In genomic region chr16:57108432-57108831, GRCh38 we compare ENCODE assay signal across 17 cellular contexts. TPM values are rescaled to one million over a fixed set of nuclear protein-coding genes. Genes with fewer than 3 reads are reported as not detected.
DNase-seq lines count a peak whose midpoint lies in the region; ATAC-seq, FAIRE-seq and TF ChIP-seq lines count a peak whose summit lies in the region.
"Had no signal": no experiment of that assay in that cellular context is flagged by ENCODE, and none has a peak within 500 bp of the region (broad histone marks: within the 10 kb centered on the region; RNA-seq: fewer than 3 reads in every experiment).

No MANE protein-coding gene starts in this region.

- H3K9me3 ChIP-seq in IMR-90 (ENCODE audit: control insufficient read depth, insufficient read depth, low read length) = no peaks in the 10 kb centered on the region
- no peaks in the 10 kb centered on the region for H3K9me3 ChIP-seq in endothelial cell of umbilical vein (replicated peaks; ENCODE audit: control insufficient read depth, insufficient read depth, low read length)
- H3K9me3 ChIP-seq: Caco-2 had no signal

- no peak overlapping the region for H3K4me3 ChIP-seq in IMR-90 (ENCODE audit: insufficient read depth, low read depth, low read length)
- no peak overlapping the region for H3K4me3 ChIP-seq in endothelial cell of umbilical vein (replicated peaks in 1 of 3; ENCODE audit: insufficient read depth in 1 of 3, low read depth in 1 of 3, low read length in 3 of 3)

- no peak overlapping the region for H3K4ac ChIP-seq in IMR-90 (ENCODE audit: low read depth, low read length)

- CTCF ChIA-PET in IMR-90 (lab: Yijun Ruan, JAX) = no interaction called here
- CTCF ChIA-PET in endothelial cell of umbilical vein (lab: Charles Lee) = no interaction called here

- in situ Hi-C loops in IMR-90 (cut with MboI; ENCODE audit: low sequenced_read_pairs) = no loop called here

- no CpG with 5 or more reads among the region's 1 CpG for WGBS in IMR-90 (ENCODE audit: extremely low coverage in 2 of 2, insufficient read length in 1 of 2), 2 experiments

- H3K14ac ChIP-seq in IMR-90 (replicated peaks; ENCODE audit: low read depth, low read length) = no peak overlapping the region; the same call in 1 of the 2 replicates

- no peak overlapping the region for H2BK15ac ChIP-seq in IMR-90 (ENCODE audit: low read depth, low read length)

- POLR2A ChIA-PET in IMR-90 (lab: Charles Lee; ENCODE audit: unreplicated experiment) (no interaction called here), endothelial cell of umbilical vein (lab: Charles Lee) (interaction anchor here (0.7 kb wide), 1 partner anchor 14 kb away, joined by 9 read pairs; no protein-coding TSS in a partner anchor)

- H3K27ac ChIP-seq in IMR-90 (ENCODE audit: insufficient read depth, low read length) (no peak overlapping the region), endothelial cell of umbilical vein (ENCODE audit: insufficient read depth, low read depth, low read length) (no peak overlapping the region), substantia nigra (ENCODE audit: low read depth, low read length, poor library complexity, severe bottlenecking) (peak overlapping the region; percentile 6)
- H3K27ac ChIP-seq: C4-2B had no signal

- no peaks in the 10 kb centered on the region for H3K36me3 Mint-ChIP-seq in activated CD4-positive, alpha-beta T cell treated with anti-CD3 and anti-CD28 coated beads, Interleukin-2, amount 10 ng/mL, durations not matched to agents 24 days and 14 days (ENCODE audit: low read depth)

- H3K27me3 ChIP-seq in IMR-90 (ENCODE audit: control insufficient read depth, insufficient read depth, low read length) (no peaks in the 10 kb centered on the region), endothelial cell of umbilical vein (ENCODE audit: control insufficient read depth in 2 of 2, insufficient read depth in 2 of 2, low read length in 2 of 2) (no peaks in the 10 kb centered on the region)

- no peak overlapping the region for H4K5ac ChIP-seq in IMR-90 (ENCODE audit: low read depth, low read length)

- ATAC-seq in IMR-90 (ENCODE audit: low read depth) = no peak
- ATAC-seq: HCT116 had no signal

- H4K91ac ChIP-seq in IMR-90 (ENCODE audit: insufficient read depth, low read depth, low read length) = no peak overlapping the region

- no peak overlapping the region for H2BK20ac ChIP-seq in IMR-90 (ENCODE audit: low read depth, low read length)

- TF ChIP-seq CTCF in IMR-90 (conservative IDR thresholded peaks at IDR 0.05; ENCODE audit: low read depth, low read length) (no peak), endothelial cell of umbilical vein (IDR thresholded peaks at IDR 0.05; ENCODE audit: extremely low read depth in 1 of 2, insufficient read depth in 1 of 2, low read depth in 1 of 2, low read length in 2 of 2) (no peak)

- H3K18ac ChIP-seq in IMR-90 (ENCODE audit: low read depth, low read length) = no peak overlapping the region

- DNase-seq in GM12891 (ENCODE audit: insufficient read length, low spot score) (no peak), IMR-90 (no peak), endothelial cell of umbilical vein (ENCODE audit: low read depth, low spot score) (no peak), substantia nigra (lab: John Stamatoyannopoulos, UW) (no peak), ecto neural progenitor cell (ENCODE audit: low spot score) (no peak)
- no peak for DNase-seq in activated CD4-positive, alpha-beta T cell treated with anti-CD3 and anti-CD28 coated beads, Interleukin-2, amount 10 ng/mL, durations not matched to agents 24 days and 14 days
- DNase-seq: ACHN; Caco-2; CD4-positive, alpha-beta T cell; DMS79; GDM1; GOT3; H7 had no signal

- H3K79me2 ChIP-seq in endothelial cell of umbilical vein (ENCODE audit: control insufficient read depth, insufficient read depth, low read length) = peaks cover 3% of the 10 kb centered on the region

- H3K4me2 ChIP-seq in IMR-90 (ENCODE audit: low read depth, low read length) (no peak overlapping the region), endothelial cell of umbilical vein (ENCODE audit: insufficient read depth, low read length) (no peak overlapping the region)

- H2AFZ ChIP-seq in IMR-90 (replicated peaks; ENCODE audit: low read length, poor library complexity) = no peak overlapping the region
- H2AFZ ChIP-seq in endothelial cell of umbilical vein (ENCODE audit: low read depth, low read length) = no peak overlapping the region

- BruUV-seq in IMR-90 (replicated peaks; lab: Mats Ljungman, UMichigan) (no TSS peak), endothelial cell of umbilical vein (replicated peaks; lab: Mats Ljungman, UMichigan) (no TSS peak)

- H3K9ac ChIP-seq in IMR-90 (ENCODE audit: low read depth, low read length) (no peak overlapping the region), endothelial cell of umbilical vein (replicated peaks; ENCODE audit: extremely low read depth, insufficient read depth, low read length) (no peak overlapping the region)

- H4K20me1 ChIP-seq in IMR-90 (ENCODE audit: insufficient read depth, low read length) (peaks cover 14% of the 10 kb centered on the region), endothelial cell of umbilical vein (replicated peaks; ENCODE audit: control insufficient read depth, extremely low read depth, insufficient read depth, low read length) (no peaks in the 10 kb centered on the region)

- H3K23ac ChIP-seq in IMR-90 (ENCODE audit: low read depth, low read length) = no peak overlapping the region

- H3K56ac ChIP-seq in IMR-90 (ENCODE audit: extremely low read depth, insufficient read depth, low read length) = no peak overlapping the region

- dilution Hi-C loops in IMR-90 (cut with HindIII; ENCODE audit: low sequenced_read_pairs, unreplicated experiment) = no loop called here
- dilution Hi-C loops in endothelial cell of umbilical vein (cut with MboI; ENCODE audit: extremely low pct_ligation_motif_present, low sequenced_read_pairs) = no loop called here

- no peak for TF ChIP-seq POLR2A in GM12891 (IDR thresholded peaks at IDR 0.05; ENCODE audit: low read depth, low read length)
- TF ChIP-seq POLR2A in IMR-90 (IDR thresholded peaks at IDR 0.05; ENCODE audit: low read depth, low read length) = no peak
- no peak for TF ChIP-seq POLR2A in endothelial cell of umbilical vein (IDR thresholded peaks at IDR 0.05; ENCODE audit: low read depth, low read length)

- H3K27me3 Mint-ChIP-seq in activated CD4-positive, alpha-beta T cell treated with anti-CD3 and anti-CD28 coated beads, Interleukin-2, amount 10 ng/mL, durations not matched to agents 24 days and 14 days = no peaks in the 10 kb centered on the region
- H3K27me3 Mint-ChIP-seq: CD4-positive, alpha-beta T cell had no signal

- H3K4me1 ChIP-seq in IMR-90 (ENCODE audit: control insufficient read depth, insufficient read depth, low read length) (peaks cover 6% of the 10 kb centered on the region; the same call in 1 of the 2 replicates), endothelial cell of umbilical vein (ENCODE audit: control insufficient read depth, extremely low read depth, insufficient read depth, low read length) (no peaks in the 10 kb centered on the region)

- intact Hi-C loops in IMR-90 (cut with micrococcal nuclease) (no loop called here), endothelial cell of umbilical vein (cut with micrococcal nuclease) (no loop called here)
- intact Hi-C loops in activated CD4-positive, alpha-beta T cell treated with anti-CD3 and anti-CD28 coated beads, Interleukin-2, amount 10 ng/mL, durations not matched to agents 24 days and 14 days (cut with micrococcal nuclease) = no loop called here

- peaks cover 15% of the 10 kb centered on the region for H3K4me1 Mint-ChIP-seq in activated CD4-positive, alpha-beta T cell treated with anti-CD3 and anti-CD28 coated beads, Interleukin-2, amount 10 ng/mL, durations not matched to agents 24 days and 14 days

- peaks cover 4 to 36% of the 10 kb centered on the region in 2 experiments; a peak in 2 of 4 replicates for H3K79me1 ChIP-seq in IMR-90 (ENCODE audit: low read depth in 1 of 2, low read length in 2 of 2)

- H3K9me1 ChIP-seq in IMR-90 (ENCODE audit: insufficient read depth, low read length) = peaks cover 19% of the 10 kb centered on the region
- H3K9me1 ChIP-seq in endothelial cell of umbilical vein (replicated peaks; ENCODE audit: control insufficient read depth, extremely low read depth, insufficient read depth, low read length) = no peaks in the 10 kb centered on the region

- H3K9me3 Mint-ChIP-seq in activated CD4-positive, alpha-beta T cell treated with anti-CD3 and anti-CD28 coated beads, Interleukin-2, amount 10 ng/mL, durations not matched to agents 24 days and 14 days = no peaks in the 10 kb centered on the region
- H3K9me3 Mint-ChIP-seq: CD4-positive, alpha-beta T cell had no signal

- peak overlapping the region; percentile 29; the same call in 1 of the 2 replicates for H2AK5ac ChIP-seq in IMR-90 (ENCODE audit: low read depth, low read length)

- H2AK9ac ChIP-seq in IMR-90 (replicated peaks; ENCODE audit: low read depth, low read length, poor library complexity) = no peak overlapping the region

- TF ChIP-seq RAD21 in IMR-90 (IDR thresholded peaks at IDR 0.05; ENCODE audit: low read length) = no peak

- no peak overlapping the region for H2BK120ac ChIP-seq in IMR-90 (ENCODE audit: low read depth, low read length)

- FAIRE-seq in GM12891 (lab: Jason Lieb, UNC) = peak; percentile 41
- FAIRE-seq in endothelial cell of umbilical vein (lab: Jason Lieb, UNC) = peak; percentile 15
- FAIRE-seq: A204.1, D721Med had no signal

- H4K8ac ChIP-seq in IMR-90 (ENCODE audit: low read depth in 2 of 2, low read length in 2 of 2) = no peak overlapping the region

- H3K4me3 Mint-ChIP-seq in activated CD4-positive, alpha-beta T cell treated with anti-CD3 and anti-CD28 coated beads, Interleukin-2, amount 10 ng/mL, durations not matched to agents 24 days and 14 days = no peak overlapping the region
- H3K4me3 Mint-ChIP-seq: CD4-positive, alpha-beta T cell had no signal

- H3K36me3 ChIP-seq in IMR-90 (ENCODE audit: control insufficient read depth, insufficient read depth, low read length) (no peaks in the 10 kb centered on the region), endothelial cell of umbilical vein (ENCODE audit: control insufficient read depth in 2 of 2, extremely low read depth in 1 of 2, insufficient read depth in 2 of 2, low read length in 2 of 2) (peaks cover under 1 to 5% of the 10 kb centered on the region in 2 experiments)

- H3K27ac Mint-ChIP-seq in activated CD4-positive, alpha-beta T cell treated with anti-CD3 and anti-CD28 coated beads, Interleukin-2, amount 10 ng/mL, durations not matched to agents 24 days and 14 days = no peak overlapping the region
- H3K27ac Mint-ChIP-seq: CD4-positive, alpha-beta T cell had no signal

- no peak overlapping the region for H2BK5ac ChIP-seq in IMR-90 (ENCODE audit: low read depth, low read length, poor library complexity, severe bottlenecking)

RNA-seq across cellular contexts. Expression of gene CPNE2, which starts 16.0 kb away (rescaled TPM):
- polyA plus RNA-seq in GM12891 (2012; ENCODE audit: low read depth, missing spikeins) = 13.0 TPM
- total RNA-seq in IMR-90 (2012; rRNA removed) (9.2 and 15.4 TPM in 2 replicates), endothelial cell of umbilical vein (91.9 and 92.0 TPM in 2 replicates)
- polyA plus RNA-seq in IMR-90 (2012; rRNA removed) (48.0 and 50.3 TPM in 2 replicates), endothelial cell of umbilical vein (187 and 226 TPM in 2 replicates)
- polyA plus RNA-seq in IMR-90 (2012; cell fraction: cytosol; rRNA removed) = 23.4 and 53.6 TPM in 2 replicates
- 22.4 and 40.8 TPM in 2 replicates for polyA plus RNA-seq in IMR-90 (2012; cell fraction: nucleus; rRNA removed; ENCODE audit: low replicate concordance)
- 150 and 158 TPM in 2 replicates for polyA plus RNA-seq in endothelial cell of umbilical vein (2011; cell fraction: cytosol; rRNA removed)
- 83.6 and 96.7 TPM in 2 replicates for polyA plus RNA-seq in endothelial cell of umbilical vein (2011; cell fraction: nucleus; rRNA removed)
- 74.3 and 81.4 TPM in 2 replicates for polyA plus RNA-seq in endothelial cell of umbilical vein (2012)
- polyA minus RNA-seq in endothelial cell of umbilical vein = 139 and 144 TPM in 2 replicates
- polyA minus RNA-seq in endothelial cell of umbilical vein (2011; cell fraction: cytosol; rRNA and poly(A)+ RNA removed) = 9.1 TPM
- 45.1 and 47.6 TPM in 2 replicates for polyA minus RNA-seq in endothelial cell of umbilical vein (2011; cell fraction: nucleus; rRNA and poly(A)+ RNA removed)
- total RNA-seq in activated CD4-positive, alpha-beta T cell treated with anti-CD3 and anti-CD28 coated beads, Interleukin-2, amount 10 ng/mL, durations not matched to agents 24 days and 14 days = 6.3 and 6.4 TPM in 2 replicates
